In genomic region chr11:71453021-71453910, GRCh38 we compare ENCODE assay signal across 8 cellular contexts. TPM values are rescaled to one million over a fixed set of nuclear protein-coding genes. Genes with fewer than 3 reads are reported as not detected.
DNase-seq lines count a peak whose midpoint lies in the region; ATAC-seq lines count a peak whose summit lies in the region.

NADSYN1 (plus strand) TSS chr11:71453203; CDS start chr11:71453297, 94 bp downstream.

- CTCF ChIA-PET in naive thymus-derived CD4-positive, alpha-beta T cell (lab: Charles Lee) = interaction anchor here (1.1 kb wide), 1 partner anchor 641 kb away, joined by 4 read pairs; no protein-coding TSS in a partner anchor

- POLR2A ChIA-PET in naive thymus-derived CD4-positive, alpha-beta T cell (lab: Charles Lee) = interaction anchor here (0.6 to 1.6 kb wide), 4 partner anchors 9 to 1067 kb away, joined by 3 read pairs; no protein-coding TSS in a partner anchor

- peaks cover 32% of the 10 kb centered on the region for H3K36me3 Mint-ChIP-seq in activated T-helper 1 cell treated with anti-CD3 and anti-CD28 coated beads, Interleukin-12 subunit alpha, Interleukin-12 subunit beta, Interleukin-2, Interleukin-4 antibody, amounts not matched to agents 30 ng/mL and 10 ng/mL and 1 ng/mL, durations not matched to agents 14 hours and 24 hours and 36 hours (ENCODE audit: low read depth)
- H3K36me3 Mint-ChIP-seq in naive thymus-derived CD4-positive, alpha-beta T cell = peaks cover 6 to 29% (median 16%) of the 10 kb centered on the region in 5 donors
- H3K36me3 Mint-ChIP-seq in stimulated activated memory B cell treated with anti-CD40 and anti-IgM and Interleukin-4, amounts not matched to agents 10 μg/mL and 1 μg/mL and 100 μg/mL, for 72 hours = peaks cover 37% of the 10 kb centered on the region

- H3K36me3 ChIP-seq in naive thymus-derived CD4-positive, alpha-beta T cell (ENCODE audit: control insufficient read depth in 2 of 3, insufficient read depth in 3 of 3, low read length in 3 of 3) = peaks cover under 1 to 47% (median 11%) of the 10 kb centered on the region in 3 experiments

- intact Hi-C loops in activated T-helper 1 cell treated with anti-CD3 and anti-CD28 coated beads, Interleukin-12 subunit alpha, Interleukin-12 subunit beta, Interleukin-2, Interleukin-4 antibody, amounts not matched to agents 30 ng/mL and 10 ng/mL and 1 ng/mL, durations not matched to agents 14 hours and 24 hours and 36 hours (cut with micrococcal nuclease) = loop anchor here (1.0 to 10.0 kb wide), 6 partner anchors 36 to 1692 kb away; partner anchors contain the start of genes FADD, FCHSD2, RNF121 and XNDC1N
- intact Hi-C loops in naive thymus-derived CD4-positive, alpha-beta T cell (cut with micrococcal nuclease) = loop anchor here (1.0 to 10.0 kb wide), 8 partner anchors 334 to 1778 kb away; partner anchors contain the start of genes FADD (in 1 of the 2), INPPL1 (in 1 of the 2), LTO1 (in 1 of the 2) and PPFIA1 (in 1 of the 2)

- peak within 1 kb of the TSS; percentile 97 for H3K4me3 ChIP-seq in naive thymus-derived CD4-positive, alpha-beta T cell (ENCODE audit: low read length)

- peak; percentile 45 for ATAC-seq in GM21723 (IDR thresholded peaks at IDR 0.05; ENCODE audit: unreplicated experiment)
- ATAC-seq in naive thymus-derived CD4-positive, alpha-beta T cell = peak; percentile 86
- peak; percentile 88 for ATAC-seq in stimulated activated memory B cell treated with anti-CD40 and anti-IgM and Interleukin-4, amounts not matched to agents 10 μg/mL and 1 μg/mL and 100 μg/mL, for 72 hours

- peaks cover 36 to 38% of the 10 kb centered on the region in 2 donors for H3K4me1 ChIP-seq in naive thymus-derived CD4-positive, alpha-beta T cell (ENCODE audit: control insufficient read depth in 2 of 2, insufficient read depth in 2 of 2, low read length in 2 of 2)

- peak within 1 kb of the TSS; percentile 96 for H3K4me3 Mint-ChIP-seq in activated T-helper 1 cell treated with anti-CD3 and anti-CD28 coated beads, Interleukin-12 subunit alpha, Interleukin-12 subunit beta, Interleukin-2, Interleukin-4 antibody, amounts not matched to agents 30 ng/mL and 10 ng/mL and 1 ng/mL, durations not matched to agents 14 hours and 24 hours and 36 hours
- H3K4me3 Mint-ChIP-seq in naive thymus-derived CD4-positive, alpha-beta T cell = peak within 1 kb of the TSS; percentile 91 to 98 (median 94)
- peak within 1 kb of the TSS; percentile 91 for H3K4me3 Mint-ChIP-seq in stimulated activated memory B cell treated with anti-CD40 and anti-IgM and Interleukin-4, amounts not matched to agents 10 μg/mL and 1 μg/mL and 100 μg/mL, for 72 hours

- DNase-seq in DMS 273 (lab: John Stamatoyannopoulos, UW; ENCODE audit: unreplicated experiment) = peak; percentile 94
- peak; percentile 88 for DNase-seq in LHCN-M2 (ENCODE audit: low read depth)
- peak; percentile 89 for DNase-seq in RPMI7951 (ENCODE audit: low read depth)
- peak; percentile 94 for DNase-seq in activated T-helper 1 cell treated with anti-CD3 and anti-CD28 coated beads, Interleukin-12 subunit alpha, Interleukin-12 subunit beta, Interleukin-2, Interleukin-4 antibody, amounts not matched to agents 30 ng/mL and 10 ng/mL and 1 ng/mL, durations not matched to agents 14 hours and 24 hours and 36 hours (ENCODE audit: low spot score)
- DNase-seq in fibroblast of gingiva (ENCODE audit: low read depth) = peak; percentile 92
- peak; percentile 79 to 94 (median 88) for DNase-seq in naive thymus-derived CD4-positive, alpha-beta T cell

- H3K4me1 Mint-ChIP-seq in activated T-helper 1 cell treated with anti-CD3 and anti-CD28 coated beads, Interleukin-12 subunit alpha, Interleukin-12 subunit beta, Interleukin-2, Interleukin-4 antibody, amounts not matched to agents 30 ng/mL and 10 ng/mL and 1 ng/mL, durations not matched to agents 14 hours and 24 hours and 36 hours (ENCODE audit: low read depth) = peaks cover 67% of the 10 kb centered on the region
- H3K4me1 Mint-ChIP-seq in naive thymus-derived CD4-positive, alpha-beta T cell = peaks cover 32 to 75% (median 62%) of the 10 kb centered on the region in 7 donors
- H3K4me1 Mint-ChIP-seq in stimulated activated memory B cell treated with anti-CD40 and anti-IgM and Interleukin-4, amounts not matched to agents 10 μg/mL and 1 μg/mL and 100 μg/mL, for 72 hours = peaks cover 60% of the 10 kb centered on the region

- no peaks in the 10 kb centered on the region for H3K27me3 ChIP-seq in naive thymus-derived CD4-positive, alpha-beta T cell (ENCODE audit: control insufficient read depth in 2 of 2, insufficient read depth in 2 of 2, low read length in 2 of 2)

- H3K9me3 ChIP-seq in naive thymus-derived CD4-positive, alpha-beta T cell (ENCODE audit: control insufficient read depth in 2 of 3, low read length in 3 of 3) = no peaks in the 10 kb centered on the region

- peak within 1 kb of the TSS; percentile 95 for H3K27ac Mint-ChIP-seq in activated T-helper 1 cell treated with anti-CD3 and anti-CD28 coated beads, Interleukin-12 subunit alpha, Interleukin-12 subunit beta, Interleukin-2, Interleukin-4 antibody, amounts not matched to agents 30 ng/mL and 10 ng/mL and 1 ng/mL, durations not matched to agents 14 hours and 24 hours and 36 hours
- H3K27ac Mint-ChIP-seq in naive thymus-derived CD4-positive, alpha-beta T cell = peak within 1 kb of the TSS; percentile 86 to 99 (median 97)
- H3K27ac Mint-ChIP-seq in stimulated activated memory B cell treated with anti-CD40 and anti-IgM and Interleukin-4, amounts not matched to agents 10 μg/mL and 1 μg/mL and 100 μg/mL, for 72 hours = peak within 1 kb of the TSS; percentile 67

- H3K27me3 Mint-ChIP-seq in activated T-helper 1 cell treated with anti-CD3 and anti-CD28 coated beads, Interleukin-12 subunit alpha, Interleukin-12 subunit beta, Interleukin-2, Interleukin-4 antibody, amounts not matched to agents 30 ng/mL and 10 ng/mL and 1 ng/mL, durations not matched to agents 14 hours and 24 hours and 36 hours (ENCODE audit: insufficient read depth) = no peaks in the 10 kb centered on the region
- H3K27me3 Mint-ChIP-seq in naive thymus-derived CD4-positive, alpha-beta T cell = no peaks in the 10 kb centered on the region
- no peaks in the 10 kb centered on the region for H3K27me3 Mint-ChIP-seq in stimulated activated memory B cell treated with anti-CD40 and anti-IgM and Interleukin-4, amounts not matched to agents 10 μg/mL and 1 μg/mL and 100 μg/mL, for 72 hours

- peak within 1 kb of the TSS; percentile 92 for H3K27ac ChIP-seq in naive thymus-derived CD4-positive, alpha-beta T cell (ENCODE audit: low read depth, low read length)

- H3K9me3 Mint-ChIP-seq in activated T-helper 1 cell treated with anti-CD3 and anti-CD28 coated beads, Interleukin-12 subunit alpha, Interleukin-12 subunit beta, Interleukin-2, Interleukin-4 antibody, amounts not matched to agents 30 ng/mL and 10 ng/mL and 1 ng/mL, durations not matched to agents 14 hours and 24 hours and 36 hours = no peaks in the 10 kb centered on the region
- H3K9me3 Mint-ChIP-seq in naive thymus-derived CD4-positive, alpha-beta T cell = no peaks in the 10 kb centered on the region
- H3K9me3 Mint-ChIP-seq in stimulated activated memory B cell treated with anti-CD40 and anti-IgM and Interleukin-4, amounts not matched to agents 10 μg/mL and 1 μg/mL and 100 μg/mL, for 72 hours = no peaks in the 10 kb centered on the region

RNA-seq across cellular contexts. Expression of gene NADSYN1, which starts in this region (rescaled TPM):
- 46.1 and 48.2 TPM in 2 replicates for total RNA-seq in LHCN-M2 (2014; rRNA removed)
- polyA plus RNA-seq in LHCN-M2 (2012) = 38.9 TPM
- 29.0 and 36.9 TPM in 2 replicates for total RNA-seq in RPMI7951 (2014; rRNA removed; shearing (Covaris generic))
- 91.6 and 96.3 TPM in 2 replicates for total RNA-seq in activated T-helper 1 cell treated with anti-CD3 and anti-CD28 coated beads, Interleukin-12 subunit alpha, Interleukin-12 subunit beta, Interleukin-2, Interleukin-4 antibody, amounts not matched to agents 30 ng/mL and 10 ng/mL and 1 ng/mL, durations not matched to agents 14 hours and 24 hours and 36 hours
- total RNA-seq in naive thymus-derived CD4-positive, alpha-beta T cell = 100 to 1,000 TPM; 119 to 235 (median 163) TPM
- 10 to 100 TPM; 28.6 to 28.9 TPM for polyA plus RNA-seq in naive thymus-derived CD4-positive, alpha-beta T cell

Comparison
In these comparisons a context has a peak if more than half of its experiments do, and no peak if none do; other contexts are left out.
1. Peak in every context shown above with its lines: DNase-seq, ATAC-seq, H3K4me3 ChIP-seq and H3K27ac ChIP-seq.